In genomic region chr4:112517911-112518310, GRCh38 we compare ENCODE assay signal across 14 cellular contexts. TPM values are rescaled to one million over a fixed set of nuclear protein-coding genes. Genes with fewer than 3 reads are reported as not detected.
DNase-seq lines count a peak whose midpoint lies in the region; ATAC-seq lines count a peak whose summit lies in the region.
"Had no signal": no experiment of that assay in that cellular context is flagged by ENCODE, and none has a peak within 500 bp of the region (broad histone marks: within the 10 kb centered on the region; RNA-seq: fewer than 3 reads in every experiment).

No MANE protein-coding gene starts in this region.

- peaks cover 10% of the 10 kb centered on the region for H3K36me3 Mint-ChIP-seq in activated CD4-positive, alpha-beta T cell treated with anti-CD3 and anti-CD28 coated beads, Interleukin-2, amount 10 ng/mL, durations not matched to agents 7 days and 5 days (ENCODE audit: low read depth)
- H3K36me3 Mint-ChIP-seq in activated T-helper 1 cell treated with anti-CD3 and anti-CD28 coated beads, Interleukin-12 subunit alpha, Interleukin-12 subunit beta, Interleukin-2, Interleukin-4 antibody, amounts not matched to agents 30 ng/mL and 10 ng/mL and 1 ng/mL, durations not matched to agents 14 hours and 24 hours and 36 hours (ENCODE audit: low read depth) = peaks cover 4% of the 10 kb centered on the region
- H3K36me3 Mint-ChIP-seq in natural killer cell treated with Interleukin-12 subunit alpha and Interleukin-12 subunit beta and Interleukin-15 and Interleukin-18, amount 100 ng/mL, for 72 hours = peaks cover 14% of the 10 kb centered on the region

- POLR2A ChIA-PET in activated CD4-positive, alpha-beta T cell treated with anti-CD3 and anti-CD28 coated beads, Interleukin-2, amount 10 ng/mL, durations not matched to agents 7 days and 5 days (lab: Charles Lee) = no interaction called here

- H3K4me1 Mint-ChIP-seq in activated CD4-positive, alpha-beta T cell treated with anti-CD3 and anti-CD28 coated beads, Interleukin-2, amount 10 ng/mL, durations not matched to agents 7 days and 5 days = peaks cover 74% of the 10 kb centered on the region
- H3K4me1 Mint-ChIP-seq in activated T-helper 1 cell treated with anti-CD3 and anti-CD28 coated beads, Interleukin-12 subunit alpha, Interleukin-12 subunit beta, Interleukin-2, Interleukin-4 antibody, amounts not matched to agents 30 ng/mL and 10 ng/mL and 1 ng/mL, durations not matched to agents 14 hours and 24 hours and 36 hours (ENCODE audit: low read depth) = peaks cover 83% of the 10 kb centered on the region
- H3K4me1 Mint-ChIP-seq in natural killer cell treated with Interleukin-12 subunit alpha and Interleukin-12 subunit beta and Interleukin-15 and Interleukin-18, amount 100 ng/mL, for 72 hours (ENCODE audit: low read depth in 2 of 2) = peaks cover 40 to 51% of the 10 kb centered on the region in 2 donors

- CTCF ChIA-PET in activated CD4-positive, alpha-beta T cell treated with anti-CD3 and anti-CD28 coated beads, Interleukin-2, amount 10 ng/mL, durations not matched to agents 7 days and 5 days (lab: Charles Lee) = no interaction called here

- no peak for DNase-seq in activated CD4-positive, alpha-beta T cell treated with anti-CD3 and anti-CD28 coated beads, Interleukin-2, amount 10 ng/mL, durations not matched to agents 7 days and 5 days
- no peak for DNase-seq in activated CD4-positive, alpha-beta T cell treated with anti-CD3 and anti-CD28 coated beads for 48 hours
- no peak for DNase-seq in activated T-helper 1 cell treated with anti-CD3 and anti-CD28 coated beads, Interleukin-12 subunit alpha, Interleukin-12 subunit beta, Interleukin-2, Interleukin-4 antibody, amounts not matched to agents 30 ng/mL and 10 ng/mL and 1 ng/mL, durations not matched to agents 14 hours and 24 hours and 36 hours (ENCODE audit: low spot score)
- DNase-seq in natural killer cell treated with Interleukin-12 subunit alpha and Interleukin-12 subunit beta and Interleukin-15 and Interleukin-18, amount 100 ng/mL, for 72 hours (ENCODE audit: low spot score) = no peak
- DNase-seq in AML-193 (lab: John Stamatoyannopoulos, UW) (no peak), NOMO-1 treated with dmso at 0.1 percent for 144 hours (lab: John Stamatoyannopoulos, UW; ENCODE audit: unreplicated experiment) (no peak)
- DNase-seq: activated CD4-positive, alpha-beta T cell treated with anti-CD3 and anti-CD28 coated beads for 36 hours; activated gamma-delta T cell treated with Interleukin-2 at 50 U/mL for 16 hours; effector memory CD4-positive, alpha-beta T cell; NCI-H774 had no signal

- intact Hi-C loops in activated T-helper 1 cell treated with anti-CD3 and anti-CD28 coated beads, Interleukin-12 subunit alpha, Interleukin-12 subunit beta, Interleukin-2, Interleukin-4 antibody, amounts not matched to agents 30 ng/mL and 10 ng/mL and 1 ng/mL, durations not matched to agents 14 hours and 24 hours and 36 hours (cut with micrococcal nuclease) = loop anchor here (1.0 to 5.0 kb wide), 5 partner anchors 8 to 1891 kb away; partner anchors contain the start of genes CAMK2D, LARP7 and ZGRF1

- H3K27me3 Mint-ChIP-seq in activated CD4-positive, alpha-beta T cell treated with anti-CD3 and anti-CD28 coated beads, Interleukin-2, amount 10 ng/mL, durations not matched to agents 7 days and 5 days = peaks cover 93% of the 10 kb centered on the region
- H3K27me3 Mint-ChIP-seq in activated T-helper 1 cell treated with anti-CD3 and anti-CD28 coated beads, Interleukin-12 subunit alpha, Interleukin-12 subunit beta, Interleukin-2, Interleukin-4 antibody, amounts not matched to agents 30 ng/mL and 10 ng/mL and 1 ng/mL, durations not matched to agents 14 hours and 24 hours and 36 hours (ENCODE audit: insufficient read depth) = peaks cover 82% of the 10 kb centered on the region
- H3K27me3 Mint-ChIP-seq in natural killer cell treated with Interleukin-12 subunit alpha and Interleukin-12 subunit beta and Interleukin-15 and Interleukin-18, amount 100 ng/mL, for 72 hours = peaks cover 75 to 95% of the 10 kb centered on the region in 2 donors

- no peak overlapping the region for H3K27ac Mint-ChIP-seq in activated CD4-positive, alpha-beta T cell treated with anti-CD3 and anti-CD28 coated beads, Interleukin-2, amount 10 ng/mL, durations not matched to agents 7 days and 5 days
- H3K27ac Mint-ChIP-seq in activated T-helper 1 cell treated with anti-CD3 and anti-CD28 coated beads, Interleukin-12 subunit alpha, Interleukin-12 subunit beta, Interleukin-2, Interleukin-4 antibody, amounts not matched to agents 30 ng/mL and 10 ng/mL and 1 ng/mL, durations not matched to agents 14 hours and 24 hours and 36 hours = no peak overlapping the region
- no peak overlapping the region for H3K27ac Mint-ChIP-seq in natural killer cell treated with Interleukin-12 subunit alpha and Interleukin-12 subunit beta and Interleukin-15 and Interleukin-18, amount 100 ng/mL, for 72 hours
- H3K27ac Mint-ChIP-seq: activated CD4-positive, alpha-beta T cell treated with anti-CD3 and anti-CD28 coated beads for 36 hours had no signal

- ATAC-seq in GM18867 (IDR thresholded peaks at IDR 0.05; ENCODE audit: unreplicated experiment) = peak; percentile 27
- ATAC-seq in natural killer cell treated with Interleukin-12 subunit alpha and Interleukin-12 subunit beta and Interleukin-15 and Interleukin-18, amount 100 ng/mL, for 72 hours = no peak
- no peak for ATAC-seq in GM21619 (IDR thresholded peaks at IDR 0.05; ENCODE audit: unreplicated experiment)
- ATAC-seq: activated CD4-positive, alpha-beta T cell treated with anti-CD3 and anti-CD28 coated beads for 36 hours; left lobe of liver had no signal

- peak overlapping the region; percentile 68 for H3K4me3 Mint-ChIP-seq in activated CD4-positive, alpha-beta T cell treated with anti-CD3 and anti-CD28 coated beads, Interleukin-2, amount 10 ng/mL, durations not matched to agents 7 days and 5 days
- peak overlapping the region; percentile 83 for H3K4me3 Mint-ChIP-seq in activated T-helper 1 cell treated with anti-CD3 and anti-CD28 coated beads, Interleukin-12 subunit alpha, Interleukin-12 subunit beta, Interleukin-2, Interleukin-4 antibody, amounts not matched to agents 30 ng/mL and 10 ng/mL and 1 ng/mL, durations not matched to agents 14 hours and 24 hours and 36 hours
- H3K4me3 Mint-ChIP-seq in natural killer cell treated with Interleukin-12 subunit alpha and Interleukin-12 subunit beta and Interleukin-15 and Interleukin-18, amount 100 ng/mL, for 72 hours = peak overlapping the region; percentile 55
- H3K4me3 Mint-ChIP-seq: activated CD4-positive, alpha-beta T cell treated with anti-CD3 and anti-CD28 coated beads for 36 hours had no signal

- peaks cover 2% of the 10 kb centered on the region for H3K9me3 Mint-ChIP-seq in activated CD4-positive, alpha-beta T cell treated with anti-CD3 and anti-CD28 coated beads, Interleukin-2, amount 10 ng/mL, durations not matched to agents 7 days and 5 days
- H3K9me3 Mint-ChIP-seq in activated T-helper 1 cell treated with anti-CD3 and anti-CD28 coated beads, Interleukin-12 subunit alpha, Interleukin-12 subunit beta, Interleukin-2, Interleukin-4 antibody, amounts not matched to agents 30 ng/mL and 10 ng/mL and 1 ng/mL, durations not matched to agents 14 hours and 24 hours and 36 hours = peaks cover 2% of the 10 kb centered on the region
- no peaks in the 10 kb centered on the region for H3K9me3 Mint-ChIP-seq in natural killer cell treated with Interleukin-12 subunit alpha and Interleukin-12 subunit beta and Interleukin-15 and Interleukin-18, amount 100 ng/mL, for 72 hours

RNA-seq across cellular contexts. Expression of gene NEUROG2, which starts 1.9 kb away (rescaled TPM):
- total RNA-seq in activated CD4-positive, alpha-beta T cell treated with anti-CD3 and anti-CD28 coated beads, Interleukin-2, amount 10 ng/mL, durations not matched to agents 7 days and 5 days = not detected
- 0.18 TPM in 1 of 2 replicates, not detected in the other for total RNA-seq in activated T-helper 1 cell treated with anti-CD3 and anti-CD28 coated beads, Interleukin-12 subunit alpha, Interleukin-12 subunit beta, Interleukin-2, Interleukin-4 antibody, amounts not matched to agents 30 ng/mL and 10 ng/mL and 1 ng/mL, durations not matched to agents 14 hours and 24 hours and 36 hours
- not detected for total RNA-seq in natural killer cell treated with Interleukin-12 subunit alpha and Interleukin-12 subunit beta and Interleukin-15 and Interleukin-18, amount 100 ng/mL, for 72 hours
- total RNA-seq: left lobe of liver, pulmonary artery endothelial cell had no signal
